29 cellular contexts compared by ENCODE assay signal in genomic region chr6:146287691-146288369, GRCh38.
A peak's percentile ranks its signal among the peaks of the same experiment; 100 is the strongest.
DNase-seq lines count a peak whose midpoint lies in the region; ATAC-seq and TF ChIP-seq lines count a peak whose summit lies in the region.
"Had no signal": no experiment of that assay in that cellular context is flagged by ENCODE, and none has a peak within 500 bp of the region (broad histone marks: within the 10 kb centered on the region; RNA-seq: fewer than 3 reads in every experiment).

No MANE protein-coding gene starts in this region.

- ATAC-seq in SK-N-SH treated with all-trans-retinoic acid at 6 μM for 48 hours: no peak
- ATAC-seq: natural killer cell treated with Interleukin-12 subunit alpha and Interleukin-12 subunit beta and Interleukin-15 and Interleukin-18, amount 100 ng/mL, for 72 hours; stimulated activated naive CD8-positive, alpha-beta T cell treated with anti-CD3 and anti-CD28 coated beads, Interleukin-15, amount 100 ng/mL, for 72 hours had no signal

- H3K4me3 ChIP-seq in ACC112 (ENCODE audit: low read depth, low read length) (no peak overlapping the region), adipocyte (ENCODE audit: low read length) (peak overlapping the region; percentile 47)
- H3K4me3 ChIP-seq: dorsolateral prefrontal cortex, left ventricle myocardium inferior, ovary, PC-9 had no signal

- no peaks in the 10 kb centered on the region for H3K79me2 ChIP-seq in ACC112 (ENCODE audit: control insufficient read depth, insufficient read depth, low read length, unreplicated experiment)

- H3K36me3 ChIP-seq in ACC112 (ENCODE audit: insufficient read depth, low read length) (no peaks in the 10 kb centered on the region), adipocyte (ENCODE audit: control insufficient read depth, insufficient read depth, low read length, severe bottlenecking) (no peaks in the 10 kb centered on the region)
- H3K36me3 ChIP-seq: left ventricle myocardium inferior, ovary had no signal

- peak overlapping the region; percentile 48 for H2AFZ ChIP-seq in ACC112 (ENCODE audit: low read length, unreplicated experiment)
- H2AFZ ChIP-seq: PC-9 had no signal

- no peaks in the 10 kb centered on the region for H3K9me3 ChIP-seq in adipocyte (ENCODE audit: control insufficient read depth, low read length)
- H3K9me3 ChIP-seq: ovary had no signal

- H3K27ac ChIP-seq in ACC112 (ENCODE audit: low read depth, low read length): peak overlapping the region; percentile 1; the same call in 1 of the 2 replicates
- H3K27ac ChIP-seq: 22Rv1, dorsolateral prefrontal cortex, left ventricle myocardium inferior, ovary, PC-9 had no signal

- DNase-seq in HS-5 (ENCODE audit: low read depth): peak; percentile 22
- DNase-seq in adipocyte (ENCODE audit: low read depth): peak; percentile 31
- DNase-seq in fibroblast of peridontal ligament (ENCODE audit: extremely low read depth): peak; percentile 87
- DNase-seq in stimulated activated CD4-positive, alpha-beta T cell treated with anti-CD3 and anti-CD28 coated beads, Interleukin-1b, Interleukin-23, amount 100 ng/mL, for 48 hours: no peak
- no peak for DNase-seq in NCI-H1092 (lab: John Stamatoyannopoulos, UW)
- DNase-seq in hippocampal formation (lab: John Stamatoyannopoulos, UW): no peak
- DNase-seq: activated CD4-positive, alpha-beta T cell treated with anti-CD3 and anti-CD28 coated beads for 1 hour; activated naive CD4-positive, alpha-beta T cell; activated T-cell treated with anti-CD3 and anti-CD28 coated beads, Interleukin-2, amount 50 U/mL, for 1 hour; amniotic stem cell; C1 segment of cervical spinal cord; dorsolateral prefrontal cortex; erythroblast; glutamatergic neuron; KBM-7; left ventricle myocardium inferior; NCI-H1930; NCI-H345; ovary; PC-9; SHP77; stimulated activated CD4-positive, alpha-beta T cell treated with anti-CD3 and anti-CD28 coated beads, Interleukin-12 subunit alpha, Interleukin-12 subunit beta, amount 100 ng/mL, for 4 hours; stimulated activated naive CD8-positive, alpha-beta T cell treated with anti-CD3 and anti-CD28 coated beads, Interleukin-15, amount 100 ng/mL, for 72 hours; T-helper 1 cell; trophoblast cell had no signal

- H3K9ac ChIP-seq in adipocyte (ENCODE audit: low read length): no peak overlapping the region

- H3K27me3 ChIP-seq in ACC112 (ENCODE audit: insufficient read depth, low read length) (no peaks in the 10 kb centered on the region), adipocyte (replicated peaks; ENCODE audit: control insufficient read depth, insufficient read depth, low read length) (no peaks in the 10 kb centered on the region)
- H3K27me3 ChIP-seq: dorsolateral prefrontal cortex, ovary had no signal

- peaks cover 11% of the 10 kb centered on the region for H3K4me1 ChIP-seq in ACC112 (ENCODE audit: control insufficient read depth, insufficient read depth, low read length, unreplicated experiment)
- peaks cover 31% of the 10 kb centered on the region for H3K4me1 ChIP-seq in adipocyte (ENCODE audit: control insufficient read depth, insufficient read depth, low read length)

TF ChIP-seq in SK-N-SH treated with all-trans-retinoic acid at 6 μM for 48 hours, 23 proteins besides CTCF, POLR2A, EP300 and RAD21:
- TF ChIP-seq ZFP3 (CRISPR knock-in tag; IDR thresholded peaks at IDR 0.05): no peak

Comparison
In these comparisons a context has a peak if more than half of its experiments do, and no peak if none do; other contexts are left out.
1. DNase-seq: peak in HS-5 (single experiment), adipocyte (single experiment) and fibroblast of peridontal ligament (single experiment); none in stimulated activated CD4-positive, alpha-beta T cell treated with anti-CD3 and anti-CD28 coated beads, Interleukin-1b, Interleukin-23, amount 100 ng/mL, for 48 hours (single experiment), NCI-H1092 (single experiment) and hippocampal formation (0 of 2).